In genomic region chr1:203272633-203273205, GRCh38 we compare ENCODE assay signal across 9 cellular contexts. TPM values are rescaled to one million over a fixed set of nuclear protein-coding genes. Genes with fewer than 3 reads are reported as not detected.
DNase-seq lines count a peak whose midpoint lies in the region; ATAC-seq and TF ChIP-seq lines count a peak whose summit lies in the region.
"Had no signal": no experiment of that assay in that cellular context is flagged by ENCODE, and none has a peak within 500 bp of the region (broad histone marks: within the 10 kb centered on the region; RNA-seq: fewer than 3 reads in every experiment).

No MANE protein-coding gene starts in this region.

- no peak for TF ChIP-seq CTCF in stomach (IDR thresholded peaks at IDR 0.05)

- H3K4me2 ChIP-seq in GM23248 (ENCODE audit: unreplicated experiment): no peak overlapping the region

- ATAC-seq in T-helper 17 cell: no peak

- H3K9me3 ChIP-seq in GM23248 (ENCODE audit: low read depth): no peaks in the 10 kb centered on the region
- H3K9me3 ChIP-seq in T-helper 17 cell (ENCODE audit: control insufficient read depth, low read length, poor library complexity, severe bottlenecking): no peaks in the 10 kb centered on the region
- no peaks in the 10 kb centered on the region for H3K9me3 ChIP-seq in iPS-20b (ENCODE audit: insufficient read depth, low read depth, low read length)
- no peaks in the 10 kb centered on the region for H3K9me3 ChIP-seq in stomach
- H3K9me3 ChIP-seq: uterus had no signal

- H3K79me2 ChIP-seq in GM23248 (ENCODE audit: insufficient read depth): no peaks in the 10 kb centered on the region

- no peak for TF ChIP-seq POLR2A in stomach (IDR thresholded peaks at IDR 0.05)

- H3F3A ChIP-seq in GM23248 (ENCODE audit: insufficient read depth): 0 out of 2 replicates have a peak, but pooled peaks cover 7% of the 10 kb centered on the region

- no peaks in the 10 kb centered on the region for H3K36me3 Mint-ChIP-seq in T-helper 17 cell (ENCODE audit: low read depth)

- H3K36me3 ChIP-seq in GM23248 (ENCODE audit: low read depth): no peaks in the 10 kb centered on the region
- H3K36me3 ChIP-seq in iPS-20b (ENCODE audit: insufficient read depth, low read depth, low read length): no peaks in the 10 kb centered on the region
- H3K36me3 ChIP-seq in stomach: no peaks in the 10 kb centered on the region
- H3K36me3 ChIP-seq: uterus had no signal

- H3K27me3 ChIP-seq in GM23248 (replicated peaks; ENCODE audit: insufficient read depth) (no peaks in the 10 kb centered on the region), iPS-20b (ENCODE audit: insufficient read depth, low read length) (peaks cover 48% of the 10 kb centered on the region), stomach (no peaks in the 10 kb centered on the region)
- H3K27me3 ChIP-seq: uterus had no signal

- H2AFZ ChIP-seq in GM23248: 0 out of 2 replicates have a peak overlapping the region, but pooled peaks have one; percentile 15

- peak overlapping the region; percentile 61 for H3K4me3 Mint-ChIP-seq in T-helper 17 cell

- TF ChIP-seq EP300 in stomach (IDR thresholded peaks at IDR 0.05): no peak

- peaks cover 23% of the 10 kb centered on the region for H3K4me1 Mint-ChIP-seq in T-helper 17 cell

- in situ Hi-C loops in GM23248 (cut with MboI): loop anchor here (10.0 kb wide), 1 partner anchor 212 kb away; no protein-coding TSS in a partner anchor

- H3K27ac ChIP-seq in GM23248 (no peak overlapping the region), iPS-20b (ENCODE audit: low read length) (no peak overlapping the region), stomach (peak overlapping the region in 4 of 5 donors; percentile 84 to 93 (median 88))

- no peaks in the 10 kb centered on the region for H3K27me3 Mint-ChIP-seq in T-helper 17 cell

- H3K4me3 ChIP-seq in GM23248 (no peak overlapping the region), iPS-20b (ENCODE audit: low read length) (peak overlapping the region; percentile 64; the same call in 1 of the 2 replicates), stomach (peak overlapping the region; percentile 24 to 37 (median 26))

- DNase-seq in GM23248 (no peak), T-helper 17 cell (no peak), stomach (no peak), NCI-H128 (lab: John Stamatoyannopoulos, UW; ENCODE audit: unreplicated experiment) (no peak), NCI-H446 (lab: John Stamatoyannopoulos, UW) (no peak)
- no peak for DNase-seq in stimulated activated CD4-positive, alpha-beta T cell treated with anti-CD3 and anti-CD28 coated beads, Interleukin-4, amount 100 ng/mL, for 24 hours

- no peaks in the 10 kb centered on the region for H4K20me1 ChIP-seq in GM23248 (ENCODE audit: insufficient read depth)

- 17 to 22% methylated on average over 17 of the region's 17 CpGs for WGBS in GM23248 (ENCODE audit: low coverage in 1 of 2, low lambda C conversion rate in 2 of 2, missing lambda C conversion rate in 2 of 2), 2 experiments
- 25 to 26% (median 26%) methylated on average over 17 of the region's 17 CpGs for WGBS in stomach, 5 donors

- no peaks in the 10 kb centered on the region for H3K9me2 ChIP-seq in GM23248 (ENCODE audit: insufficient read depth)

- intact Hi-C loops in stomach (cut with DNase I; ENCODE audit: low total_unique reads): loop anchor here (2.0 kb wide), 1 partner anchor 66 kb away; no protein-coding TSS in a partner anchor

- peak overlapping the region; percentile 84 for H3K27ac Mint-ChIP-seq in T-helper 17 cell

- H3K9ac ChIP-seq in GM23248 (no peak overlapping the region), iPS-20b (ENCODE audit: low read depth, low read length) (peak overlapping the region; percentile 22; the same call in 1 of the 2 replicates)

- H3K4me1 ChIP-seq in GM23248 (ENCODE audit: insufficient read depth): no peaks in the 10 kb centered on the region
- no peaks in the 10 kb centered on the region; the same call in 1 of the 2 replicates for H3K4me1 ChIP-seq in iPS-20b (ENCODE audit: insufficient read depth, low read length)
- H3K4me1 ChIP-seq in stomach: peaks cover 26 to 66% (median 48%) of the 10 kb centered on the region in 4 donors

RNA-seq across cellular contexts. Expression of gene BTG2, which starts 32.6 kb away (rescaled TPM):
- 5.0 and 7.8 TPM in 2 replicates for total RNA-seq in GM23248 (2014; rRNA removed; shearing (Covaris generic))
- 7.5 and 7.9 TPM in 2 replicates for polyA plus RNA-seq in GM23248 (2016; fragmentation: Nextera tagmentation; extraction: Ambion mirVana)
- 100 to 1,000 TPM; 584 to 606 TPM for total RNA-seq in T-helper 17 cell
- 100 to 1,000 TPM in 3 of 5 donors, 10 to 100 TPM in 2; 80.2 to 231 (median 113) TPM for total RNA-seq in stomach
- 10 to 100 TPM; 46.4 to 78.9 (median 58.6) TPM for polyA plus RNA-seq in stomach

RNA-seq across cellular contexts. Expression of gene CHIT1, which starts 43.2 kb away (rescaled TPM):
- not detected in 2 replicates for total RNA-seq in GM23248 (2014; rRNA removed; shearing (Covaris generic))
- not detected in 2 replicates for polyA plus RNA-seq in GM23248 (2016; fragmentation: Nextera tagmentation; extraction: Ambion mirVana)
- 1 to 10 TPM in 1 of 2 donors, under 1 TPM in 1; 0.13 to 1.0 TPM for total RNA-seq in T-helper 17 cell
- under 1 TPM in 1 of 5 donors, not detected in 4; 0.18 TPM for total RNA-seq in stomach
- polyA plus RNA-seq in stomach: under 1 TPM in 1 of 3 donors, not detected in 2; 0.05 TPM
- total RNA-seq: H7 had no signal

Comparison
In these comparisons a context has a peak if more than half of its experiments do, and no peak if none do; other contexts are left out.
1. H3K27ac ChIP-seq: peak in stomach (4 of 5); none in GM23248 (single experiment) and iPS-20b (single experiment).